ENCODE assay signal across 8 cellular contexts in genomic region chr17:82022981-82023446, GRCh38. TPM values are rescaled to one million over a fixed set of nuclear protein-coding genes. Genes with fewer than 3 reads are reported as not detected.
DNase-seq lines count a peak whose midpoint lies in the region; ATAC-seq and TF ChIP-seq lines count a peak whose summit lies in the region.

LRRC45 (plus strand) TSS chr17:82023305; CDS start chr17:82023644, 339 bp downstream.

- peak; percentile 99 to 100 (median 100) for DNase-seq in CD4-positive, alpha-beta T cell
- DNase-seq in HT-29 (ENCODE audit: low spot score) = peak; percentile 99
- peak; percentile 96 for DNase-seq in NK-92 (lab: John Stamatoyannopoulos, UW; ENCODE audit: unreplicated experiment)
- DNase-seq in activated CD8-positive, alpha-beta T cell treated with anti-CD3 and anti-CD28 coated beads, Interleukin-2, amount 10 ng/mL, durations not matched to agents 7 days and 5 days = peak; percentile 100
- peak; percentile 100 for DNase-seq in ecto neural progenitor cell (ENCODE audit: low spot score)
- peak; percentile 100 for DNase-seq in right lobe of liver
- DNase-seq in stimulated activated CD4-positive, alpha-beta T cell treated with anti-CD3 and anti-CD28 coated beads, Interleukin-4, amount 100 ng/mL, for 1 hour = peak; percentile 100

- no peaks in the 10 kb centered on the region for H3K27me3 ChIP-seq in CD4-positive, alpha-beta T cell (ENCODE audit: control insufficient read depth, insufficient read depth, low read length)
- H3K27me3 ChIP-seq in right lobe of liver = no peaks in the 10 kb centered on the region

- H3K4me3 Mint-ChIP-seq in CD4-positive, alpha-beta T cell = peak within 1 kb of the TSS; percentile 92
- peak within 1 kb of the TSS; percentile 89 for H3K4me3 Mint-ChIP-seq in activated CD8-positive, alpha-beta T cell treated with anti-CD3 and anti-CD28 coated beads, Interleukin-2, amount 10 ng/mL, durations not matched to agents 7 days and 5 days

- POLR2A ChIA-PET in CD4-positive, alpha-beta T cell (lab: Charles Lee) = interaction anchor here (0.7 to 5.0 kb wide), 16 partner anchors 9 to 339 kb away, joined by 3 to 51 read pairs (median 4); partner anchors contain the start of genes ARL16, ASPSCR1, DCXR and HGS
- POLR2A ChIA-PET in activated CD8-positive, alpha-beta T cell treated with anti-CD3 and anti-CD28 coated beads, Interleukin-2, amount 10 ng/mL, durations not matched to agents 7 days and 5 days (lab: Charles Lee) = interaction anchor here (0.7 to 2.8 kb wide), 2 partner anchors 14 to 63 kb away, joined by 4 to 7 read pairs; partner anchors contain the start of gene DCXR

- CTCF ChIA-PET in CD4-positive, alpha-beta T cell (lab: Charles Lee) = interaction anchor here (0.6 to 6.2 kb wide), 4 partner anchors 14 to 145 kb away, joined by 4 to 174 read pairs (median 6); partner anchors contain the start of genes DCXR, MAFG and NOTUM
- CTCF ChIA-PET in activated CD8-positive, alpha-beta T cell treated with anti-CD3 and anti-CD28 coated beads, Interleukin-2, amount 10 ng/mL, durations not matched to agents 7 days and 5 days (lab: Charles Lee) = interaction anchor here (0.7 to 6.1 kb wide), 8 partner anchors 8 to 132 kb away, joined by 3 to 138 read pairs (median 10); partner anchors contain the start of genes DCXR, NOTUM and RAC3

- H3K4me3 ChIP-seq in right lobe of liver = peak within 1 kb of the TSS; percentile 84 to 96 (median 94)

- ATAC-seq in CD4-positive, alpha-beta T cell (ENCODE audit: poor library complexity) = peak; percentile 94
- ATAC-seq in GM21360 (IDR thresholded peaks at IDR 0.05; ENCODE audit: unreplicated experiment) = peak; percentile 78
- peak; percentile 96 for ATAC-seq in activated CD8-positive, alpha-beta T cell treated with anti-CD3 and anti-CD28 coated beads, Interleukin-2, amount 10 ng/mL, durations not matched to agents 7 days and 5 days
- ATAC-seq in right lobe of liver = peak; percentile 77 to 90 (median 86)

- no peaks in the 10 kb centered on the region for H3K27me3 Mint-ChIP-seq in CD4-positive, alpha-beta T cell
- H3K27me3 Mint-ChIP-seq in activated CD8-positive, alpha-beta T cell treated with anti-CD3 and anti-CD28 coated beads, Interleukin-2, amount 10 ng/mL, durations not matched to agents 7 days and 5 days (ENCODE audit: low read depth) = no peaks in the 10 kb centered on the region

- peaks cover 0 to under 1% (median 0%) of the 10 kb centered on the region in 4 donors for H3K36me3 ChIP-seq in right lobe of liver

- H3K9me3 ChIP-seq in CD4-positive, alpha-beta T cell (ENCODE audit: control insufficient read depth, low read length) = no peaks in the 10 kb centered on the region
- no peaks in the 10 kb centered on the region for H3K9me3 ChIP-seq in right lobe of liver

- peaks cover 21% of the 10 kb centered on the region for H3K4me1 Mint-ChIP-seq in CD4-positive, alpha-beta T cell (ENCODE audit: low read depth)
- peaks cover 43% of the 10 kb centered on the region for H3K4me1 Mint-ChIP-seq in activated CD8-positive, alpha-beta T cell treated with anti-CD3 and anti-CD28 coated beads, Interleukin-2, amount 10 ng/mL, durations not matched to agents 7 days and 5 days (ENCODE audit: low read depth)

- TF ChIP-seq POLR2A in right lobe of liver (IDR thresholded peaks at IDR 0.05) = no peak

- intact Hi-C loops in CD4-positive, alpha-beta T cell (cut with DNase I, micrococcal nuclease) = loop anchor here (1.0 to 5.0 kb wide), 4 partner anchors 14 to 151 kb away; partner anchors contain the start of genes ARHGDIA (in 2 of the 2), ASPSCR1 (in 1 of the 2), DCXR (in 1 of the 2) and FASN (in 1 of the 2)
- intact Hi-C loops in right lobe of liver (cut with DNase I) = no loop called here

- peaks cover 5% of the 10 kb centered on the region for H3K36me3 Mint-ChIP-seq in CD4-positive, alpha-beta T cell (ENCODE audit: low read depth)
- peaks cover 19% of the 10 kb centered on the region for H3K36me3 Mint-ChIP-seq in activated CD8-positive, alpha-beta T cell treated with anti-CD3 and anti-CD28 coated beads, Interleukin-2, amount 10 ng/mL, durations not matched to agents 7 days and 5 days (ENCODE audit: low read depth)

- H3K27ac Mint-ChIP-seq in CD4-positive, alpha-beta T cell = peak within 1 kb of the TSS; percentile 69
- peak within 1 kb of the TSS; percentile 83 for H3K27ac Mint-ChIP-seq in activated CD8-positive, alpha-beta T cell treated with anti-CD3 and anti-CD28 coated beads, Interleukin-2, amount 10 ng/mL, durations not matched to agents 7 days and 5 days

- H3K27ac ChIP-seq in CD4-positive, alpha-beta T cell (ENCODE audit: low read depth, low read length) = peak within 1 kb of the TSS; percentile 46
- H3K27ac ChIP-seq in right lobe of liver = peak within 1 kb of the TSS; percentile 53 to 75 (median 63)

- no CpG with 5 or more reads among the region's 42 CpGs for whole genome bisulfite sequencing in right lobe of liver (ENCODE audit: insufficient coverage, low coverage, low lambda C conversion rate, missing lambda C conversion rate)

- no peak for TF ChIP-seq CTCF in CD4-positive, alpha-beta T cell (IDR thresholded peaks at IDR 0.05)
- TF ChIP-seq CTCF in right lobe of liver (IDR thresholded peaks at IDR 0.05) = no peak

- peaks cover 0 to 37% (median 17%) of the 10 kb centered on the region in 4 donors for H3K4me1 ChIP-seq in right lobe of liver

- no peaks in the 10 kb centered on the region for H3K9me3 Mint-ChIP-seq in CD4-positive, alpha-beta T cell
- no peaks in the 10 kb centered on the region for H3K9me3 Mint-ChIP-seq in activated CD8-positive, alpha-beta T cell treated with anti-CD3 and anti-CD28 coated beads, Interleukin-2, amount 10 ng/mL, durations not matched to agents 7 days and 5 days (ENCODE audit: insufficient read depth)

RNA-seq across cellular contexts. Expression of gene LRRC45, which starts in this region (rescaled TPM):
- total RNA-seq in CD4-positive, alpha-beta T cell = 10 to 100 TPM; 17.7 to 17.9 TPM
- total RNA-seq in HT-29 (2014; rRNA removed; shearing (Covaris generic)) = 83.2 and 88.4 TPM in 2 replicates
- total RNA-seq in activated CD8-positive, alpha-beta T cell treated with anti-CD3 and anti-CD28 coated beads, Interleukin-2, amount 10 ng/mL, durations not matched to agents 7 days and 5 days = 10 to 100 TPM; 58.3 to 58.9 TPM
- 10 to 100 TPM in 3 of 6 experiments, 1 to 10 TPM in 3; 4.9 to 15.6 (median 11.9) TPM for total RNA-seq in right lobe of liver

Comparison
In these comparisons a context has a peak if more than half of its experiments do, and no peak if none do; other contexts are left out.
1. Peak in every context shown above with its lines: DNase-seq, ATAC-seq, H3K4me3 ChIP-seq and H3K27ac ChIP-seq.
2. intact Hi-C loops: an anchor here in CD4-positive, alpha-beta T cell (1.0 to 5.0 kb wide); none called in right lobe of liver.